1 cellular context compared by ENCODE assay signal in genomic region chr17:44310188-44310587, GRCh38.
TF ChIP-seq lines count a peak whose summit lies in the region.

No MANE protein-coding gene starts in this region.

TF ChIP-seq in H1, 55 proteins besides CTCF, POLR2A, EP300 and RAD21:
- TF ChIP-seq RFX5 (IDR thresholded peaks at IDR 0.05; ENCODE audit: borderline replicate concordance, low read depth, low read length): no peak
- no peak for TF ChIP-seq TCF12 (IDR thresholded peaks at IDR 0.05; ENCODE audit: low read depth, low read length)
- no peak for TF ChIP-seq PHF8 (conservative IDR thresholded peaks at IDR 0.05; ENCODE audit: low read depth, low read length)
- no peak for TF ChIP-seq BRCA1 (IDR thresholded peaks at IDR 0.05; ENCODE audit: low read depth, low read length)
- TF ChIP-seq HDAC2 (IDR thresholded peaks at IDR 0.05; ENCODE audit: borderline replicate concordance in 1 of 2, low read depth in 2 of 2, low read length in 2 of 2): no peak
- TF ChIP-seq SP2 (IDR thresholded peaks at IDR 0.05; ENCODE audit: low read length): no peak
